In genomic region chr3:50297896-50298725, GRCh38 we compare ENCODE assay signal across 8 cellular contexts. TPM values are rescaled to one million over a fixed set of nuclear protein-coding genes. Genes with fewer than 3 reads are reported as not detected.
DNase-seq lines count a peak whose midpoint lies in the region; ATAC-seq and TF ChIP-seq lines count a peak whose summit lies in the region.

No MANE protein-coding gene starts in this region.

- H3K4me3 ChIP-seq in NB4 (ENCODE audit: low read depth, low read length) (peak overlapping the region; percentile 78), coronary artery (peak overlapping the region; percentile 74)

- H3K27ac ChIP-seq in coronary artery: peak overlapping the region; percentile 91 to 92

- peak overlapping the region; percentile 57 for H3K27ac Mint-ChIP-seq in neural crest cell (ENCODE audit: unreplicated experiment)

- no peak for ATAC-seq in GM18867 (IDR thresholded peaks at IDR 0.05; ENCODE audit: unreplicated experiment)

- DNase-seq in CMK (ENCODE audit: low read depth) (peak; percentile 66), NB4 (ENCODE audit: low read depth) (peak; percentile 71), coronary artery (ENCODE audit: low spot score) (peak; percentile 77), neural crest cell (ENCODE audit: low read depth, low spot score) (no peak), HCEC 1CT (no peak), NCI-H226 (no peak)
- no peak for DNase-seq in stimulated activated naive CD4-positive, alpha-beta T cell treated with Interleukin-2 at 50 U/mL for 16 hours (lab: John Stamatoyannopoulos, UW)

- H3K4me1 Mint-ChIP-seq in neural crest cell: peaks cover 23% of the 10 kb centered on the region

- no peak for TF ChIP-seq POLR2A in NB4 (IDR thresholded peaks at IDR 0.05; ENCODE audit: extremely low read depth, insufficient read length)

- H3K9me3 Mint-ChIP-seq in neural crest cell: no peaks in the 10 kb centered on the region

- H3K4me3 Mint-ChIP-seq in neural crest cell: peak overlapping the region; percentile 98

- no peaks in the 10 kb centered on the region for H3K36me3 Mint-ChIP-seq in neural crest cell (ENCODE audit: low read depth)

- TF ChIP-seq CTCF in NB4 (IDR thresholded peaks at IDR 0.05; ENCODE audit: low read depth, low read length) (peak; percentile 24), coronary artery (IDR thresholded peaks at IDR 0.05) (no peak), neural crest cell (conservative IDR thresholded peaks at IDR 0.05) (peak; percentile 37)

- H3K27me3 Mint-ChIP-seq in neural crest cell (ENCODE audit: low read depth): peaks cover 6% of the 10 kb centered on the region

RNA-seq across cellular contexts. Expression of gene HYAL3, which starts 1.1 kb away (rescaled TPM):
- total RNA-seq in neural crest cell: 2.9 and 4.4 TPM in 2 replicates

RNA-seq across cellular contexts. Expression of gene NAA80, which starts 1.1 kb away (rescaled TPM):
- total RNA-seq in neural crest cell: 9.7 and 10.7 TPM in 2 replicates

RNA-seq across cellular contexts. Expression of gene HYAL1, which starts 5.3 kb away (rescaled TPM):
- 2.0 and 2.5 TPM in 2 replicates for total RNA-seq in neural crest cell

RNA-seq across cellular contexts. Expression of gene IFRD2, which starts 5.9 kb away (rescaled TPM):
- total RNA-seq in neural crest cell: 69.2 and 77.1 TPM in 2 replicates

RNA-seq across cellular contexts. Expression of gene LSMEM2, which starts 19.2 kb away (rescaled TPM):
- not detected in 2 replicates for total RNA-seq in neural crest cell

Comparison
In these comparisons a context has a peak if more than half of its experiments do, and no peak if none do; other contexts are left out.
1. DNase-seq: peak in CMK (single experiment), NB4 (single experiment) and coronary artery (single experiment); none in neural crest cell (single experiment), HCEC 1CT (single experiment), NCI-H226 (single experiment) and stimulated activated naive CD4-positive, alpha-beta T cell treated with Interleukin-2 at 50 U/mL for 16 hours (single experiment).